ENCODE assay signal across 21 cellular contexts in genomic region chr10:107994621-107995274, GRCh38.
A peak's percentile ranks its signal among the peaks of the same experiment; 100 is the strongest.
DNase-seq lines count a peak whose midpoint lies in the region; ATAC-seq and TF ChIP-seq lines count a peak whose summit lies in the region.
"Had no signal": no experiment of that assay in that cellular context is flagged by ENCODE, and none has a peak within 500 bp of the region (broad histone marks: within the 10 kb centered on the region; RNA-seq: fewer than 3 reads in every experiment).

No MANE protein-coding gene starts in this region.

- DNase-seq in WTC11 (ENCODE audit: low spot score) (no peak), neural progenitor cell (ENCODE audit: low spot score) (no peak), COLO829 (ENCODE audit: low spot score) (no peak), lower lobe of right lung (no peak)
- DNase-seq in stimulated activated naive CD4-positive, alpha-beta T cell (lab: John Stamatoyannopoulos, UW) = no peak
- DNase-seq: activated effector memory CD4-positive, alpha-beta T cell treated with Interleukin-2 at 50 U/mL for 16 hours; amygdala; Calu3; cerebellar nuclear complex; endodermal cell; islet precursor cell; mesendoderm; NCI-H1436; NCI-H2227 treated with DMSO at 0.1 percent for 48 hours; stimulated activated CD4-positive, alpha-beta T cell treated with anti-CD3 and anti-CD28 coated beads, Interleukin-4, amount 100 ng/mL, for 4 hours had no signal

- no peak overlapping the region for H3K9ac ChIP-seq in neural progenitor cell

- H4K20me1 ChIP-seq in neural progenitor cell (ENCODE audit: low read depth) = no peaks in the 10 kb centered on the region

- H3K27ac ChIP-seq in neural progenitor cell = no peak overlapping the region
- H3K27ac ChIP-seq in lower lobe of right lung = no peak overlapping the region

- no peak for TF ChIP-seq CTCF in WTC11 (IDR thresholded peaks at IDR 0.05)
- no peak for TF ChIP-seq CTCF in neural progenitor cell (IDR thresholded peaks at IDR 0.05)
- no peak for TF ChIP-seq CTCF in lower lobe of right lung (IDR thresholded peaks at IDR 0.05)

- H3K4me2 ChIP-seq in neural progenitor cell = no peak overlapping the region

- H3K4me3 ChIP-seq in neural progenitor cell (no peak overlapping the region), lower lobe of right lung (no peak overlapping the region)

- H3K36me3 Mint-ChIP-seq in WTC11 = no peaks in the 10 kb centered on the region
- no peaks in the 10 kb centered on the region for H3K36me3 Mint-ChIP-seq in neural progenitor cell
- H3K36me3 Mint-ChIP-seq: natural killer cell treated with Interleukin-12 subunit alpha and Interleukin-12 subunit beta and Interleukin-15 and Interleukin-18, amount 100 ng/mL, for 72 hours had no signal

- H3K9me3 Mint-ChIP-seq in WTC11 = no peaks in the 10 kb centered on the region
- H3K9me3 Mint-ChIP-seq in neural progenitor cell = no peaks in the 10 kb centered on the region
- H3K9me3 Mint-ChIP-seq: endodermal cell; natural killer cell treated with Interleukin-12 subunit alpha and Interleukin-12 subunit beta and Interleukin-15 and Interleukin-18, amount 100 ng/mL, for 72 hours had no signal

- no peaks in the 10 kb centered on the region for H3K36me3 ChIP-seq in neural progenitor cell
- H3K36me3 ChIP-seq in lower lobe of right lung = no peaks in the 10 kb centered on the region

- no peaks in the 10 kb centered on the region for H3K4me1 ChIP-seq in neural progenitor cell
- H3K4me1 ChIP-seq in lower lobe of right lung = no peaks in the 10 kb centered on the region

- H3K27me3 ChIP-seq in neural progenitor cell (no peaks in the 10 kb centered on the region), lower lobe of right lung (ENCODE audit: low read depth) (no peaks in the 10 kb centered on the region)

- intact Hi-C loops in lower lobe of right lung (cut with DNase I) = no loop called here

- H3K4me1 Mint-ChIP-seq in WTC11 (peaks cover 10% of the 10 kb centered on the region; the same call in 1 of the 2 replicates), neural progenitor cell (no peaks in the 10 kb centered on the region)
- H3K4me1 Mint-ChIP-seq: endodermal cell had no signal

- CTCF ChIA-PET in WTC11 (lab: Charles Lee) = interaction anchor here (1.5 kb wide), 1 partner anchor 209 kb away, joined by 4 read pairs; no protein-coding TSS in a partner anchor

- no peaks in the 10 kb centered on the region for H3K9me3 ChIP-seq in neural progenitor cell (ENCODE audit: low read depth)
- no peaks in the 10 kb centered on the region for H3K9me3 ChIP-seq in lower lobe of right lung

- H3K4me3 Mint-ChIP-seq in WTC11 = no peak overlapping the region
- H3K4me3 Mint-ChIP-seq in neural progenitor cell = no peak overlapping the region
- H3K4me3 Mint-ChIP-seq: endodermal cell; natural killer cell treated with Interleukin-12 subunit alpha and Interleukin-12 subunit beta and Interleukin-15 and Interleukin-18, amount 100 ng/mL, for 72 hours had no signal

- no peaks in the 10 kb centered on the region for H3K79me2 ChIP-seq in neural progenitor cell (ENCODE audit: low read depth)

- H2AFZ ChIP-seq in neural progenitor cell (replicated peaks) = peak overlapping the region; percentile 61

- H3K27ac Mint-ChIP-seq in WTC11 (no peak overlapping the region), neural progenitor cell (no peak overlapping the region)
- H3K27ac Mint-ChIP-seq: endodermal cell; natural killer cell treated with Interleukin-12 subunit alpha and Interleukin-12 subunit beta and Interleukin-15 and Interleukin-18, amount 100 ng/mL, for 72 hours; progenitor cell of endocrine pancreas had no signal

- POLR2A ChIA-PET in WTC11 (lab: Charles Lee) = no interaction called here

- ATAC-seq in GM19025 (IDR thresholded peaks at IDR 0.05; ENCODE audit: low read depth, unreplicated experiment) (peak; percentile 92), HG02798 (IDR thresholded peaks at IDR 0.05; ENCODE audit: poor library complexity, unreplicated experiment) (peak; percentile 81), WTC11 (no peak), lower lobe of right lung (no peak), GM21447 (IDR thresholded peaks at IDR 0.05; ENCODE audit: unreplicated experiment) (no peak)
- ATAC-seq: natural killer cell treated with Interleukin-12 subunit alpha and Interleukin-12 subunit beta and Interleukin-15 and Interleukin-18, amount 100 ng/mL, for 72 hours; Panc1 had no signal

- H3F3A ChIP-seq in neural progenitor cell (ENCODE audit: low read depth) = no peaks in the 10 kb centered on the region

- H3K27me3 Mint-ChIP-seq in WTC11 (ENCODE audit: low read depth) (no peaks in the 10 kb centered on the region), neural progenitor cell (ENCODE audit: insufficient read depth, low read depth) (no peaks in the 10 kb centered on the region)
- H3K27me3 Mint-ChIP-seq: natural killer cell treated with Interleukin-12 subunit alpha and Interleukin-12 subunit beta and Interleukin-15 and Interleukin-18, amount 100 ng/mL, for 72 hours; progenitor cell of endocrine pancreas had no signal

TF ChIP-seq in WTC11, 78 proteins besides CTCF, POLR2A, EP300 and RAD21:
- TF ChIP-seq, protein P1, sequence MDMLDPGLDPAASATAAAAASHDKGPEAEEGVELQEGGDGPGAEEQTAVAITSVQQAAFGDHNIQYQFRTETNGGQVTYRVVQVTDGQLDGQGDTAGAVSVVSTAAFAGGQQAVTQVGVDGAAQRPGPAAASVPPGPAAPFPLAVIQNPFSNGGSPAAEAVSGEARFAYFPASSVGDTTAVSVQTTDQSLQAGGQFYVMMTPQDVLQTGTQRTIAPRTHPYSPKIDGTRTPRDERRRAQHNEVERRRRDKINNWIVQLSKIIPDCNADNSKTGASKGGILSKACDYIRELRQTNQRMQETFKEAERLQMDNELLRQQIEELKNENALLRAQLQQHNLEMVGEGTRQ (CRISPR knock-in tag; IDR thresholded peaks at IDR 0.05) = no peak
- peak; percentile 40; the same call in 1 of the 2 replicates for TF ChIP-seq HMGA2 (CRISPR knock-in tag; IDR thresholded peaks at IDR 0.05)

Comparison
In these comparisons a context has a peak if more than half of its experiments do, and no peak if none do; other contexts are left out.
1. ATAC-seq: peak in GM19025 (single experiment) and HG02798 (single experiment); none in WTC11 (single experiment), lower lobe of right lung (0 of 2) and GM21447 (single experiment).